ENCODE assay signal across 17 cellular contexts in the genomic region with DNA sequence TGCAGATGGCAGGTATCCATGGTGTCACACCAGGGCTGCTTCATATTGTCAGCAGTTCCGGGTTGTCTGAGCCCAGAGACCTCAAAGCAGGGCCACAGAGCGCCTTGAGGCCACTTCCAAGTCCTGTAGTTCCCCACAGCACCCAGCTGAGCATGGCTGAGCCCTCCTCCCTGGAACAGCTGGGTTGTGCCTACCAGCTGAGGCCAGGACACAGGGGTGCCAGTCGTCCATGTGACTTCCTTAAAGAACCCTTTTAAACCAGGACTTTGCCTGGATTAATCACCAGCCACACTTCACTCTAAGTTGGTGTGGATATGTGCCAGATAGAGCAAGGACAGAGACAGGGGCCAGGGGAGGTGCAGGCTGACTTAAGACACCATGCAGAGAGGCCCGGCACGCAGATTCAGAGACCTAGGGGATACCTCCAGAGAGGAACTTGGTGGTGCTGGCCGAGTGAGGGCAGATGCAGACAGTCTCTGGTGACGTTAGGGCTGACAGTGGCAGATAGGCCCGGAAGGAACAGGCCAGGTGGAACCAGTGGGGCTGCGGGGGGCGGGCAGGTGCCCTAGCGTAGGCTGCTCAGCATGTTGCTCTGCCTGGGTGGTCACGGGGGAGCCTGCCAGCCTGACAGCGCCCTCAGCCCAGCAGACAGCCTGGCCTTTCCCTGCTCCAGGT.
DNase-seq lines count a peak whose midpoint lies in the region; ATAC-seq and TF ChIP-seq lines count a peak whose summit lies in the region.
"Had no signal": no experiment of that assay in that cellular context is flagged by ENCODE, and none has a peak within 500 bp of the region (broad histone marks: within the 10 kb centered on the region; RNA-seq: fewer than 3 reads in every experiment).

No MANE protein-coding gene starts in this region.

- intact Hi-C loops in Right ventricle myocardium superior (cut with DNase I) (no loop called here), left ventricle myocardium superior (cut with micrococcal nuclease) (no loop called here)

- TF ChIP-seq CTCF in HEK293 (tag by site-specific recombination; IDR thresholded peaks at IDR 0.05) (no peak), mesothelial cell of epicardium (IDR thresholded peaks at IDR 0.05; ENCODE audit: unreplicated experiment) (no peak)

- H3K36me3 Mint-ChIP-seq in mesothelial cell of epicardium = no peaks in the 10 kb centered on the region
- H3K36me3 Mint-ChIP-seq: natural killer cell treated with Interleukin-12 subunit alpha and Interleukin-12 subunit beta and Interleukin-15 and Interleukin-18, amount 100 ng/mL, for 72 hours had no signal

- no peaks in the 10 kb centered on the region for H3K9me3 ChIP-seq in HEK293 (ENCODE audit: control insufficient read depth, insufficient read depth, low read depth, low read length)
- H3K9me3 ChIP-seq: MG63 had no signal

- H3K36me3 ChIP-seq in HEK293 (ENCODE audit: control insufficient read depth in 2 of 2, insufficient read depth in 1 of 2, low read length in 2 of 2) = no peaks in the 10 kb centered on the region
- H3K36me3 ChIP-seq: MG63 had no signal

- H3K4me1 ChIP-seq in HEK293 (ENCODE audit: control insufficient read depth, insufficient read depth, low read length) = no peaks in the 10 kb centered on the region
- H3K4me1 ChIP-seq: parathyroid adenoma had no signal

- ATAC-seq in Right ventricle myocardium superior (ENCODE audit: poor library complexity) (no peak), left ventricle myocardium superior (no peak)
- ATAC-seq: K562; natural killer cell treated with Interleukin-12 subunit alpha and Interleukin-12 subunit beta and Interleukin-15 and Interleukin-18, amount 100 ng/mL, for 72 hours had no signal

- CTCF ChIA-PET in HEK293 (lab: Yijun Ruan, JAX) = interaction anchor here (0.7 kb wide), 1 partner anchor 280 kb away, joined by 3 read pairs; no protein-coding TSS in a partner anchor

- H3K27ac Mint-ChIP-seq in mesothelial cell of epicardium = no peak overlapping the region
- H3K27ac Mint-ChIP-seq: activated T-cell treated with anti-CD3 and anti-CD28 coated beads, Interleukin-2, amount 50 U/mL, for 72 hours; CD4-positive, alpha-beta T cell; natural killer cell treated with Interleukin-12 subunit alpha and Interleukin-12 subunit beta and Interleukin-15 and Interleukin-18, amount 100 ng/mL, for 72 hours had no signal

- no peak overlapping the region for H3K27ac ChIP-seq in HEK293 (ENCODE audit: extremely low read depth, low read depth, low read length)
- H3K27ac ChIP-seq: parathyroid adenoma had no signal

- H3K9me3 Mint-ChIP-seq in mesothelial cell of epicardium = no peaks in the 10 kb centered on the region
- H3K9me3 Mint-ChIP-seq: activated T-cell treated with anti-CD3 and anti-CD28 coated beads, Interleukin-2, amount 50 U/mL, for 72 hours; CD4-positive, alpha-beta T cell; natural killer cell treated with Interleukin-12 subunit alpha and Interleukin-12 subunit beta and Interleukin-15 and Interleukin-18, amount 100 ng/mL, for 72 hours had no signal

- no peak overlapping the region for H3K4me3 ChIP-seq in HEK293 (ENCODE audit: low read depth, low read length)
- H3K4me3 ChIP-seq: K562, MG63 had no signal

- H3K27me3 Mint-ChIP-seq in mesothelial cell of epicardium (ENCODE audit: low read depth) = peaks cover 48% of the 10 kb centered on the region

- H3K4me1 Mint-ChIP-seq in mesothelial cell of epicardium = no peaks in the 10 kb centered on the region

- no peak overlapping the region for H3K4me3 Mint-ChIP-seq in mesothelial cell of epicardium
- H3K4me3 Mint-ChIP-seq: activated T-cell treated with anti-CD3 and anti-CD28 coated beads, Interleukin-2, amount 50 U/mL, for 72 hours; CD4-positive, alpha-beta T cell; natural killer cell treated with Interleukin-12 subunit alpha and Interleukin-12 subunit beta and Interleukin-15 and Interleukin-18, amount 100 ng/mL, for 72 hours had no signal

- POLR2A ChIA-PET in HEK293 (lab: Yijun Ruan, JAX) = no interaction called here

- peak; percentile 27 for DNase-seq in Right ventricle myocardium superior
- no peak for DNase-seq in left ventricle myocardium superior
- DNase-seq in mesenteric fat pad (ENCODE audit: low spot score) = peak; percentile 87
- peak; percentile 29 for DNase-seq in ureter (ENCODE audit: low spot score)
- no peak for DNase-seq in stimulated activated CD8-positive, alpha-beta memory T cell treated with anti-CD3 and anti-CD28 coated beads, Interleukin-4, amount 100 ng/mL, for 48 hours
- DNase-seq in mesothelial cell of epicardium (ENCODE audit: low spot score in 2 of 2, unreplicated experiment in 2 of 2) = no peak
- DNase-seq: activated CD4-positive, alpha-beta T cell treated with anti-CD3 and anti-CD28 coated beads for 1 hour; activated naive CD4-positive, alpha-beta T cell treated with anti-CD3 and anti-CD28 coated beads, Interleukin-2, amount 50 U/mL, for 16 hours; activated T-cell treated with anti-CD3 and anti-CD28 coated beads, Interleukin-2, amount 50 U/mL, for 72 hours; CD4-positive, alpha-beta T cell; DND-41; MG63; NCI-H1436 treated with DMSO at 0.1 percent for 48 hours had no signal

TF ChIP-seq in HEK293, 187 proteins besides CTCF, POLR2A, EP300 and RAD21:
- TF ChIP-seq ZIC2 (tag by site-specific recombination; IDR thresholded peaks at IDR 0.05) (peak; percentile 89), ZNF341 (tag by site-specific recombination; IDR thresholded peaks at IDR 0.05; ENCODE audit: low read depth) (peak; percentile 63), ZNF202 (tag by site-specific recombination; IDR thresholded peaks at IDR 0.05; ENCODE audit: borderline replicate concordance) (no peak)
- TF ChIP-seq, protein P1, sequence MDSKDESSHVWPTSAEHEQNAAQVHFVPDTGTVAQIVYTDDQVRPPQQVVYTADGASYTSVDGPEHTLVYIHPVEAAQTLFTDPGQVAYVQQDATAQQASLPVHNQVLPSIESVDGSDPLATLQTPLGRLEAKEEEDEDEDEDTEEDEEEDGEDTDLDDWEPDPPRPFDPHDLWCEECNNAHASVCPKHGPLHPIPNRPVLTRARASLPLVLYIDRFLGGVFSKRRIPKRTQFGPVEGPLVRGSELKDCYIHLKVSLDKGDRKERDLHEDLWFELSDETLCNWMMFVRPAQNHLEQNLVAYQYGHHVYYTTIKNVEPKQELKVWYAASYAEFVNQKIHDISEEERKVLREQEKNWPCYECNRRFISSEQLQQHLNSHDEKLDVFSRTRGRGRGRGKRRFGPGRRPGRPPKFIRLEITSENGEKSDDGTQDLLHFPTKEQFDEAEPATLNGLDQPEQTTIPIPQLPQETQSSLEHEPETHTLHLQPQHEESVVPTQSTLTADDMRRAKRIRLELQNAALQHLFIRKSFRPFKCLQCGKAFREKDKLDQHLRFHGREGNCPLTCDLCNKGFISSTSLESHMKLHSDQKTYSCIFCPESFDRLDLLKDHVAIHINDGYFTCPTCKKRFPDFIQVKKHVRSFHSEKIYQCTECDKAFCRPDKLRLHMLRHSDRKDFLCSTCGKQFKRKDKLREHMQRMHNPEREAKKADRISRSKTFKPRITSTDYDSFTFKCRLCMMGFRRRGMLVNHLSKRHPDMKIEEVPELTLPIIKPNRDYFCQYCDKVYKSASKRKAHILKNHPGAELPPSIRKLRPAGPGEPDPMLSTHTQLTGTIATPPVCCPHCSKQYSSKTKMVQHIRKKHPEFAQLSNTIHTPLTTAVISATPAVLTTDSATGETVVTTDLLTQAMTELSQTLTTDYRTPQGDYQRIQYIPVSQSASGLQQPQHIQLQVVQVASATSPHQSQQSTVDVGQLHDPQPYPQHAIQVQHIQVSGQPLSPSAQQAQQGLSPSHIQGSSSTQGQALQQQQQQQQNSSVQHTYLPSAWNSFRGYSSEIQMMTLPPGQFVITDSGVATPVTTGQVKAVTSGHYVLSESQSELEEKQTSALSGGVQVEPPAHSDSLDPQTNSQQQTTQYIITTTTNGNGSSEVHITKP (tag by site-specific recombination; IDR thresholded peaks at IDR 0.05) = 0 out of 2 replicates have a peak, but pooled peaks have one; percentile 18

Comparison
In these comparisons a context has a peak if more than half of its experiments do, and no peak if none do; other contexts are left out.
1. DNase-seq: peak in Right ventricle myocardium superior (single experiment), mesenteric fat pad (single experiment) and ureter (single experiment); none in left ventricle myocardium superior (single experiment), stimulated activated CD8-positive, alpha-beta memory T cell treated with anti-CD3 and anti-CD28 coated beads, Interleukin-4, amount 100 ng/mL, for 48 hours (single experiment) and mesothelial cell of epicardium (0 of 2).